In genomic region chr1:109201123-109201703, GRCh38 we compare ENCODE assay signal across 8 cellular contexts. TPM values are rescaled to one million over a fixed set of nuclear protein-coding genes. Genes with fewer than 3 reads are reported as not detected.
DNase-seq lines count a peak whose midpoint lies in the region; ATAC-seq and TF ChIP-seq lines count a peak whose summit lies in the region.

No MANE protein-coding gene starts in this region.

- ATAC-seq in GM21423 (IDR thresholded peaks at IDR 0.05; ENCODE audit: unreplicated experiment) (no peak), GM21529 (IDR thresholded peaks at IDR 0.05; ENCODE audit: unreplicated experiment) (no peak)

- peak overlapping the region; percentile 4 for H2AFZ ChIP-seq in mammary epithelial cell (ENCODE audit: low read depth, low read length)

- in situ Hi-C loops in mammary epithelial cell (cut with MboI; ENCODE audit: low sequenced_read_pairs in 2 of 2), result loop anchor here in 1 of 2 donors (5.0 kb wide), 1 partner anchor 201 kb away; no protein-coding TSS in a partner anchor

- DNase-seq in EL, result peak; percentile 86
- peak; percentile 57 for DNase-seq in HuH-7 (ENCODE audit: low spot score)
- DNase-seq in T1000 (lab: John Stamatoyannopoulos, UW), result peak; percentile 71
- DNase-seq in mammary epithelial cell, result peak; percentile 93
- DNase-seq in stimulated activated CD8-positive, alpha-beta memory T cell treated with anti-CD3 and anti-CD28 coated beads, Interleukin-7, amount 100 ng/mL, for 24 hours (ENCODE audit: low read depth), result peak; percentile 40

- H3K4me1 ChIP-seq in mammary epithelial cell (ENCODE audit: insufficient read depth, low read length) (peaks cover 35% of the 10 kb centered on the region), liver (ENCODE audit: control insufficient read depth in 4 of 4, insufficient read depth in 4 of 4, low read length in 3 of 4) (no peaks in the 10 kb centered on the region)

- no peaks in the 10 kb centered on the region for H3K79me2 ChIP-seq in mammary epithelial cell (ENCODE audit: insufficient read depth, low read length)

- H3K9me3 ChIP-seq in mammary epithelial cell (replicated peaks; ENCODE audit: insufficient read depth, low read length) (no peaks in the 10 kb centered on the region), liver (ENCODE audit: control insufficient read depth in 4 of 4, low read length in 3 of 4) (no peaks in the 10 kb centered on the region)

- peak overlapping the region; percentile 44 for H3K4me2 ChIP-seq in mammary epithelial cell (ENCODE audit: insufficient read depth, low read depth, low read length)

- H3K27ac ChIP-seq in mammary epithelial cell (ENCODE audit: insufficient read depth, low read depth, low read length) (peak overlapping the region; percentile 40), liver (ENCODE audit: low read depth in 1 of 2, low read length in 2 of 2) (no peak overlapping the region)

- H3K36me3 ChIP-seq in mammary epithelial cell (ENCODE audit: insufficient read depth, low read length), result no peaks in the 10 kb centered on the region
- no peaks in the 10 kb centered on the region for H3K36me3 ChIP-seq in liver (ENCODE audit: control insufficient read depth in 4 of 4, insufficient read depth in 3 of 4, low read depth in 1 of 4, low read length in 3 of 4)

- TF ChIP-seq CTCF in mammary epithelial cell (conservative IDR thresholded peaks at IDR 0.05 in 1 of 2, IDR thresholded peaks at IDR 0.05 in 1 of 2; ENCODE audit: extremely low read depth in 1 of 2, insufficient read depth in 1 of 2, low read depth in 1 of 2, low read length in 2 of 2), result peak; percentile 85 to 91
- peak; percentile 51 for TF ChIP-seq CTCF in liver (IDR thresholded peaks at IDR 0.05; ENCODE audit: low read depth, low read length, missing input control)

- intact Hi-C loops in mammary epithelial cell (cut with micrococcal nuclease), result loop anchor here (1.0 kb wide), 7 partner anchors 12 to 331 kb away; partner anchors contain the start of gene SARS1

- 13% methylated on average over 2 of the region's 2 CpGs for WGBS in mammary epithelial cell (ENCODE audit: low coverage, missing lambda C conversion rate)
- WGBS in liver, result 88% methylated on average over 2 of the region's 2 CpGs

- peak; percentile 76 to 82 for TF ChIP-seq RAD21 in liver (IDR thresholded peaks at IDR 0.05)

- dilution Hi-C loops in mammary epithelial cell (cut with HindIII; ENCODE audit: low sequenced_read_pairs), result loop anchor here (5.0 kb wide), 4 partner anchors 39 to 196 kb away; partner anchors contain the start of gene SORT1

- no peaks in the 10 kb centered on the region for H3K27me3 ChIP-seq in mammary epithelial cell (ENCODE audit: insufficient read depth, low read length)
- no peaks in the 10 kb centered on the region for H3K27me3 ChIP-seq in liver (ENCODE audit: control insufficient read depth in 4 of 4, insufficient read depth in 4 of 4, low read length in 3 of 4)

- H3K9ac ChIP-seq in mammary epithelial cell (ENCODE audit: insufficient read depth, low read length) (no peak overlapping the region), liver (ENCODE audit: low read depth in 1 of 2, low read length in 2 of 2) (no peak overlapping the region)

- H3K4me3 ChIP-seq in mammary epithelial cell (replicated peaks in 1 of 3; ENCODE audit: insufficient read depth in 1 of 3, low read depth in 2 of 3, low read length in 3 of 3) (no peak overlapping the region), liver (ENCODE audit: low read depth in 1 of 3, low read length in 3 of 3) (no peak overlapping the region)

- CTCF ChIA-PET in mammary epithelial cell (lab: Charles Lee; ENCODE audit: low non-redundant PET), result interaction anchor here (0.5 to 1.5 kb wide), 9 partner anchors 39 to 367 kb away, joined by 3 to 12 read pairs (median 5); partner anchors contain the start of genes PSRC1 and SORT1

- no peaks in the 10 kb centered on the region for H4K20me1 ChIP-seq in mammary epithelial cell (ENCODE audit: insufficient read depth, low read length)

- BruUV-seq in mammary epithelial cell (replicated peaks; lab: Mats Ljungman, UMichigan), result no TSS peak

TF ChIP-seq in liver, 16 proteins besides CTCF, POLR2A, EP300 and RAD21:
- TF ChIP-seq SP1 (IDR thresholded peaks at IDR 0.05) (no peak), HNF4A (conservative IDR thresholded peaks at IDR 0.05) (peak in 1 of 2 donors; percentile 8)

RNA-seq across cellular contexts. Expression of gene SARS1, which starts 12.5 kb away (rescaled TPM):
- total RNA-seq in mammary epithelial cell, result 100 to 1,000 TPM; 349 to 468 TPM
- 282 TPM for polyA plus RNA-seq in mammary epithelial cell
- 291 TPM for polyA minus RNA-seq in mammary epithelial cell
- total RNA-seq in liver, result 100 to 1,000 TPM in 1 of 2 donors, 10 to 100 TPM in 1; 57.5 to 104 TPM
- polyA plus RNA-seq in liver, result 100 to 1,000 TPM in 1 of 2 donors, 10 to 100 TPM in 1; 81.8 to 132 TPM

RNA-seq across cellular contexts. Expression of gene CELSR2, which starts 48.1 kb away (rescaled TPM):
- total RNA-seq in mammary epithelial cell (10 to 100 TPM; 34.7 to 36.0 TPM), liver (1 to 10 TPM; 1.5 to 1.6 TPM)
- polyA plus RNA-seq in mammary epithelial cell (17.4 TPM), liver (under 1 TPM; 0.73 to 0.78 TPM)
- polyA minus RNA-seq in mammary epithelial cell, result 49.9 TPM

Comparison
In these comparisons a context has a peak if more than half of its experiments do, and no peak if none do; other contexts are left out.
1. DNase-seq: peak in every context shown above with its lines; median percentile 93 in mammary epithelial cell; 86 in EL; 71 in T1000; 57 in HuH-7; 40 in stimulated activated CD8-positive, alpha-beta memory T cell treated with anti-CD3 and anti-CD28 coated beads, Interleukin-7, amount 100 ng/mL, for 24 hours.
2. RNA of gene CELSR2, which starts 48.1 kb away (total RNA-seq): 34.7 to 36.0 TPM in mammary epithelial cell; 1.5 to 1.6 TPM in liver; every median in the first group is over 10 times any median in the second.